In genomic region chr4:73867783-73868182, GRCh38 we compare ENCODE assay signal across 16 cellular contexts. TPM values are rescaled to one million over a fixed set of nuclear protein-coding genes. Genes with fewer than 3 reads are reported as not detected.
DNase-seq lines count a peak whose midpoint lies in the region; ATAC-seq and TF ChIP-seq lines count a peak whose summit lies in the region.
"Had no signal": no experiment of that assay in that cellular context is flagged by ENCODE, and none has a peak within 500 bp of the region (broad histone marks: within the 10 kb centered on the region; RNA-seq: fewer than 3 reads in every experiment).

No MANE protein-coding gene starts in this region.

- intact Hi-C loops in mammary epithelial cell (cut with micrococcal nuclease): loop anchor here (1.0 to 5.0 kb wide), 9 partner anchors 50 to 815 kb away; no protein-coding TSS in a partner anchor

- H3K36me3 ChIP-seq in mammary epithelial cell (ENCODE audit: insufficient read depth, low read length) (no peaks in the 10 kb centered on the region), liver (ENCODE audit: control insufficient read depth in 4 of 4, insufficient read depth in 3 of 4, low read depth in 1 of 4, low read length in 3 of 4) (no peaks in the 10 kb centered on the region), HAP-1 (replicated peaks) (no peaks in the 10 kb centered on the region)
- H3K36me3 ChIP-seq: BLaER1 treated with 17β-estradiol and CSF1 and Interleukin-3, amounts not matched to agents 10 nM and 100 nM had no signal

- H3K9me3 ChIP-seq in mammary epithelial cell (replicated peaks; ENCODE audit: insufficient read depth, low read length): no peaks in the 10 kb centered on the region
- no peaks in the 10 kb centered on the region for H3K9me3 ChIP-seq in liver (ENCODE audit: control insufficient read depth in 4 of 4, low read length in 3 of 4)
- H3K9me3 ChIP-seq in HAP-1: no peaks in the 10 kb centered on the region

- H3K27me3 ChIP-seq in mammary epithelial cell (ENCODE audit: insufficient read depth, low read length) (no peaks in the 10 kb centered on the region), liver (ENCODE audit: control insufficient read depth in 4 of 4, insufficient read depth in 4 of 4, low read length in 3 of 4) (peaks cover 0 to 4% (median 0%) of the 10 kb centered on the region in 4 donors), HAP-1 (ENCODE audit: low read depth) (no peaks in the 10 kb centered on the region)
- H3K27me3 ChIP-seq: BLaER1 treated with 17β-estradiol and CSF1 and Interleukin-3, amounts not matched to agents 10 nM and 100 nM had no signal

- TF ChIP-seq CTCF in GM12865 (IDR thresholded peaks at IDR 0.05; ENCODE audit: insufficient read depth, low read depth, low read length, missing control alignments) (no peak), mammary epithelial cell (conservative IDR thresholded peaks at IDR 0.05 in 1 of 2, IDR thresholded peaks at IDR 0.05 in 1 of 2; ENCODE audit: extremely low read depth in 1 of 2, insufficient read depth in 1 of 2, low read depth in 1 of 2, low read length in 2 of 2) (peak; percentile 60 to 67), liver (IDR thresholded peaks at IDR 0.05; ENCODE audit: low read depth, low read length, missing input control) (peak; percentile 4), GM20000 (IDR thresholded peaks at IDR 0.05; ENCODE audit: extremely low read depth, missing control alignments) (no peak)

- dilution Hi-C loops in mammary epithelial cell (cut with HindIII; ENCODE audit: low sequenced_read_pairs): no loop called here

- no peak overlapping the region for H3K4me3 Mint-ChIP-seq in natural killer cell treated with Interleukin-12 subunit alpha and Interleukin-12 subunit beta and Interleukin-15 and Interleukin-18, amount 100 ng/mL, for 72 hours
- H3K4me3 Mint-ChIP-seq: IgD-negative memory B cell; stimulated activated memory B cell treated with anti-CD40 and anti-IgM and Interleukin-4, amounts not matched to agents 10 μg/mL and 1 μg/mL and 100 μg/mL, for 72 hours had no signal

- CTCF ChIA-PET in mammary epithelial cell (lab: Charles Lee; ENCODE audit: low non-redundant PET): interaction anchor here (0.5 to 0.6 kb wide), 3 partner anchors 24 to 267 kb away, joined by 3 to 4 read pairs (median 4); no protein-coding TSS in a partner anchor

- H4K20me1 ChIP-seq in mammary epithelial cell (ENCODE audit: insufficient read depth, low read length): no peaks in the 10 kb centered on the region
- H4K20me1 ChIP-seq: BLaER1 treated with 17β-estradiol and CSF1 and Interleukin-3, amounts not matched to agents 10 nM and 100 nM had no signal

- peaks cover 2% of the 10 kb centered on the region for H3K9me3 Mint-ChIP-seq in natural killer cell treated with Interleukin-12 subunit alpha and Interleukin-12 subunit beta and Interleukin-15 and Interleukin-18, amount 100 ng/mL, for 72 hours
- H3K9me3 Mint-ChIP-seq: IgD-negative memory B cell; stimulated activated memory B cell treated with anti-CD40 and anti-IgM and Interleukin-4, amounts not matched to agents 10 μg/mL and 1 μg/mL and 100 μg/mL, for 72 hours had no signal

- H3K4me3 ChIP-seq in GM12865 (ENCODE audit: low read depth, low read length) (no peak overlapping the region), mammary epithelial cell (replicated peaks in 1 of 3; ENCODE audit: insufficient read depth in 1 of 3, low read depth in 2 of 3, low read length in 3 of 3) (no peak overlapping the region), liver (ENCODE audit: low read depth in 1 of 3, low read length in 3 of 3) (no peak overlapping the region), HAP-1 (no peak overlapping the region)
- H3K4me3 ChIP-seq: BLaER1 treated with 17β-estradiol and CSF1 and Interleukin-3, amounts not matched to agents 10 nM and 100 nM; SK-N-MC had no signal

- H3K36me3 Mint-ChIP-seq in natural killer cell treated with Interleukin-12 subunit alpha and Interleukin-12 subunit beta and Interleukin-15 and Interleukin-18, amount 100 ng/mL, for 72 hours: no peaks in the 10 kb centered on the region
- H3K36me3 Mint-ChIP-seq: IgD-negative memory B cell; stimulated activated memory B cell treated with anti-CD40 and anti-IgM and Interleukin-4, amounts not matched to agents 10 μg/mL and 1 μg/mL and 100 μg/mL, for 72 hours had no signal

- H3K9ac ChIP-seq in mammary epithelial cell (ENCODE audit: insufficient read depth, low read length) (no peak overlapping the region), liver (ENCODE audit: low read depth in 1 of 2, low read length in 2 of 2) (no peak overlapping the region)
- H3K9ac ChIP-seq: BLaER1 treated with 17β-estradiol and CSF1 and Interleukin-3, amounts not matched to agents 10 nM and 100 nM had no signal

- H3K4me1 ChIP-seq in mammary epithelial cell (ENCODE audit: insufficient read depth, low read length) (peaks cover 31% of the 10 kb centered on the region), liver (ENCODE audit: control insufficient read depth in 4 of 4, insufficient read depth in 4 of 4, low read length in 3 of 4) (peaks cover 0 to 13% (median 4%) of the 10 kb centered on the region in 4 donors), HAP-1 (no peaks in the 10 kb centered on the region)

- peaks cover 0 to 2% of the 10 kb centered on the region in 2 donors for H3K4me1 Mint-ChIP-seq in natural killer cell treated with Interleukin-12 subunit alpha and Interleukin-12 subunit beta and Interleukin-15 and Interleukin-18, amount 100 ng/mL, for 72 hours (ENCODE audit: low read depth in 2 of 2)
- H3K4me1 Mint-ChIP-seq: IgD-negative memory B cell; stimulated activated memory B cell treated with anti-CD40 and anti-IgM and Interleukin-4, amounts not matched to agents 10 μg/mL and 1 μg/mL and 100 μg/mL, for 72 hours had no signal

- ATAC-seq in natural killer cell treated with Interleukin-12 subunit alpha and Interleukin-12 subunit beta and Interleukin-15 and Interleukin-18, amount 100 ng/mL, for 72 hours: no peak
- ATAC-seq: stimulated activated memory B cell treated with anti-CD40 and anti-IgM and Interleukin-4, amounts not matched to agents 10 μg/mL and 1 μg/mL and 100 μg/mL, for 72 hours had no signal

- no peak overlapping the region for H3K27ac Mint-ChIP-seq in natural killer cell treated with Interleukin-12 subunit alpha and Interleukin-12 subunit beta and Interleukin-15 and Interleukin-18, amount 100 ng/mL, for 72 hours
- H3K27ac Mint-ChIP-seq: stimulated activated memory B cell treated with anti-CD40 and anti-IgM and Interleukin-4, amounts not matched to agents 10 μg/mL and 1 μg/mL and 100 μg/mL, for 72 hours had no signal

- H3K79me2 ChIP-seq in mammary epithelial cell (ENCODE audit: insufficient read depth, low read length): peaks cover 3% of the 10 kb centered on the region

- peaks cover 7 to 9% of the 10 kb centered on the region in 2 donors for H3K27me3 Mint-ChIP-seq in natural killer cell treated with Interleukin-12 subunit alpha and Interleukin-12 subunit beta and Interleukin-15 and Interleukin-18, amount 100 ng/mL, for 72 hours

- H2AFZ ChIP-seq in mammary epithelial cell (ENCODE audit: low read depth, low read length): no peak overlapping the region

- BruUV-seq in mammary epithelial cell (replicated peaks; lab: Mats Ljungman, UMichigan): no TSS peak

- in situ Hi-C loops in mammary epithelial cell (cut with MboI; ENCODE audit: low sequenced_read_pairs in 2 of 2): loop anchor here in 1 of 2 donors (10.0 to 25.0 kb wide), 2 partner anchors 130 to 203 kb away; partner anchors contain the start of gene CXCL8
- in situ Hi-C loops in HAP-1 (cut with MboI; ENCODE audit: low sequenced_read_pairs): no loop called here
- in situ Hi-C loops in G401 (cut with HindIII; ENCODE audit: low sequenced_read_pairs): no loop called here

- peak overlapping the region; percentile 65 for H3K27ac ChIP-seq in mammary epithelial cell (ENCODE audit: insufficient read depth, low read depth, low read length)
- H3K27ac ChIP-seq in liver (ENCODE audit: low read depth in 1 of 2, low read length in 2 of 2): no peak overlapping the region
- H3K27ac ChIP-seq: SK-N-MC had no signal

- DNase-seq in GM12865 (ENCODE audit: low read depth): peak; percentile 9
- peak; percentile 6 for DNase-seq in NCI-H345 treated with DMSO at 0.1 percent for 48 hours (lab: John Stamatoyannopoulos, UW; ENCODE audit: unreplicated experiment)
- DNase-seq in mammary epithelial cell: peak; percentile 89
- DNase-seq in GM20000 (ENCODE audit: low spot score): no peak
- no peak for DNase-seq in HAP-1 (ENCODE audit: low spot score in 2 of 2)
- no peak for DNase-seq in natural killer cell treated with Interleukin-12 subunit alpha and Interleukin-12 subunit beta and Interleukin-15 and Interleukin-18, amount 100 ng/mL, for 72 hours (ENCODE audit: low spot score)
- no peak for DNase-seq in G401 (ENCODE audit: low spot score)
- DNase-seq: activated CD4-positive, alpha-beta T cell treated with anti-CD3 and anti-CD28 coated beads for 48 hours; activated gamma-delta T cell treated with Interleukin-2 at 50 U/mL for 16 hours; stimulated activated CD4-positive, alpha-beta T cell treated with anti-CD3 and anti-CD28 coated beads, Interleukin-1b, Interleukin-23, amount 100 ng/mL, for 48 hours had no signal

- no peak overlapping the region for H3K4me2 ChIP-seq in mammary epithelial cell (ENCODE audit: insufficient read depth, low read depth, low read length)

- TF ChIP-seq RAD21 in liver (IDR thresholded peaks at IDR 0.05): peak; percentile 37 to 39

- WGBS in mammary epithelial cell (ENCODE audit: low coverage, missing lambda C conversion rate): 41% methylated on average over 3 of the region's 3 CpGs
- 62% methylated on average over 3 of the region's 3 CpGs for WGBS in liver

RNA-seq across cellular contexts. Expression of gene CXCL1, which starts 1.4 kb away (rescaled TPM):
- total RNA-seq in mammary epithelial cell: 10 to 100 TPM; 11.7 to 43.3 TPM
- polyA plus RNA-seq in mammary epithelial cell: 25.3 TPM
- polyA minus RNA-seq in mammary epithelial cell: 15.2 TPM
- 1 to 10 TPM in 1 of 2 donors, not detected in 1; 4.2 TPM for total RNA-seq in liver
- polyA plus RNA-seq in liver: 1 to 10 TPM in 1 of 2 donors, under 1 TPM in 1; 0.97 to 2.8 TPM
- total RNA-seq in natural killer cell treated with Interleukin-12 subunit alpha and Interleukin-12 subunit beta and Interleukin-15 and Interleukin-18, amount 100 ng/mL, for 72 hours: under 1 TPM in 1 of 2 donors, not detected in 1; 0.78 TPM
- not detected in 2 replicates for total RNA-seq in G401 (2014; rRNA removed; shearing (Covaris generic))
- polyA plus RNA-seq: IgD-negative memory B cell had no signal

RNA-seq across cellular contexts. Expression of gene PF4V1, which starts 14.7 kb away (rescaled TPM):
- total RNA-seq in mammary epithelial cell: not detected
- polyA plus RNA-seq in mammary epithelial cell: not detected
- not detected for polyA minus RNA-seq in mammary epithelial cell
- total RNA-seq in liver: 1 to 10 TPM in 1 of 2 donors, not detected in 1; 3.4 TPM
- under 1 TPM; 0.16 to 0.74 TPM for polyA plus RNA-seq in liver
- not detected for total RNA-seq in natural killer cell treated with Interleukin-12 subunit alpha and Interleukin-12 subunit beta and Interleukin-15 and Interleukin-18, amount 100 ng/mL, for 72 hours
- not detected in 2 replicates for total RNA-seq in G401 (2014; rRNA removed; shearing (Covaris generic))
- total RNA-seq: osteoblast had no signal
- polyA plus RNA-seq: IgD-negative memory B cell had no signal

RNA-seq across cellular contexts. Expression of gene CXCL6, which starts 31.3 kb away (rescaled TPM):
- total RNA-seq in mammary epithelial cell (under 1 TPM in 1 of 2 donors, not detected in 1; 0.17 TPM), liver (1 to 10 TPM in 1 of 2 donors, under 1 TPM in 1; 0.19 to 5.5 TPM)
- polyA plus RNA-seq in mammary epithelial cell (0.06 TPM), liver (1 to 10 TPM; 3.0 to 3.4 TPM)
- not detected for polyA minus RNA-seq in mammary epithelial cell
- not detected for total RNA-seq in natural killer cell treated with Interleukin-12 subunit alpha and Interleukin-12 subunit beta and Interleukin-15 and Interleukin-18, amount 100 ng/mL, for 72 hours
- not detected in 2 replicates for total RNA-seq in G401 (2014; rRNA removed; shearing (Covaris generic))
- polyA plus RNA-seq: IgD-negative memory B cell had no signal

Comparison
In these comparisons a context has a peak if more than half of its experiments do, and no peak if none do; other contexts are left out.
1. DNase-seq: peak in GM12865 (single experiment), NCI-H345 treated with DMSO at 0.1 percent for 48 hours (single experiment) and mammary epithelial cell (single experiment); none in GM20000 (single experiment), HAP-1 (0 of 2), natural killer cell treated with Interleukin-12 subunit alpha and Interleukin-12 subunit beta and Interleukin-15 and Interleukin-18, amount 100 ng/mL, for 72 hours (single experiment) and G401 (single experiment).
2. CTCF ChIP-seq: peak in mammary epithelial cell (2 of 2) and liver (single experiment); none in GM12865 (single experiment) and GM20000 (single experiment).